26 cellular contexts compared by ENCODE assay signal in genomic region chr17:1323336-1323735, GRCh38. TPM values are rescaled to one million over a fixed set of nuclear protein-coding genes. Genes with fewer than 3 reads are reported as not detected.
DNase-seq lines count a peak whose midpoint lies in the region; ATAC-seq and TF ChIP-seq lines count a peak whose summit lies in the region.
"Had no signal": no experiment of that assay in that cellular context is flagged by ENCODE, and none has a peak within 500 bp of the region (broad histone marks: within the 10 kb centered on the region; RNA-seq: fewer than 3 reads in every experiment).

No MANE protein-coding gene starts in this region.

- CTCF ChIA-PET in WTC11 (lab: Charles Lee) (interaction anchor here (3.2 kb wide), 1 partner anchor 9 kb away, joined by 10 read pairs; no protein-coding TSS in a partner anchor), OCI-LY7 (lab: Charles Lee; ENCODE audit: unreplicated experiment) (no interaction called here), T-cell (lab: Charles Lee) (no interaction called here)

- H3K9ac ChIP-seq in GM23248: no peak overlapping the region

- H3K27me3 Mint-ChIP-seq in WTC11 (ENCODE audit: low read depth): peaks cover 4% of the 10 kb centered on the region; the same call in 1 of the 2 replicates
- peaks cover 29% of the 10 kb centered on the region for H3K27me3 Mint-ChIP-seq in mesothelial cell of epicardium (ENCODE audit: low read depth)
- peaks cover 41% of the 10 kb centered on the region for H3K27me3 Mint-ChIP-seq in stimulated activated naive CD8-positive, alpha-beta T cell treated with anti-CD3 and anti-CD28 coated beads, Interleukin-15, amount 100 ng/mL, for 72 hours
- H3K27me3 Mint-ChIP-seq in T-cell: peaks cover 7 to 21% of the 10 kb centered on the region in 2 donors

- no peak overlapping the region for H3K27ac Mint-ChIP-seq in WTC11
- H3K27ac Mint-ChIP-seq in mesothelial cell of epicardium: no peak overlapping the region
- H3K27ac Mint-ChIP-seq in stimulated activated naive CD8-positive, alpha-beta T cell treated with anti-CD3 and anti-CD28 coated beads, Interleukin-15, amount 100 ng/mL, for 72 hours: no peak overlapping the region
- H3K27ac Mint-ChIP-seq in T-cell: no peak overlapping the region
- H3K27ac Mint-ChIP-seq: activated CD4-positive, alpha-beta memory T cell treated with anti-CD3 and anti-CD28 coated beads, Interleukin-2, amount 10 ng/mL, durations not matched to agents 7 days and 5 days had no signal

- 85% methylated on average over 7 to 19 of the region's 19 CpGs for WGBS in GM23248 (ENCODE audit: low coverage in 1 of 2, low lambda C conversion rate in 2 of 2, missing lambda C conversion rate in 2 of 2), 2 experiments

- no peak overlapping the region for H3K4me3 ChIP-seq in GM23248
- no peak overlapping the region for H3K4me3 ChIP-seq in OCI-LY7 (ENCODE audit: low read depth, low read length, poor library complexity, severe bottlenecking)
- H3K4me3 ChIP-seq: adrenal gland, heart right ventricle, lung, SK-N-MC had no signal

- H3K9me3 ChIP-seq in GM23248 (ENCODE audit: low read depth) (no peaks in the 10 kb centered on the region), OCI-LY7 (ENCODE audit: low read length) (no peaks in the 10 kb centered on the region)
- H3K9me3 ChIP-seq: adrenal gland, heart right ventricle had no signal

- no peaks in the 10 kb centered on the region for H3K4me1 Mint-ChIP-seq in WTC11
- no peaks in the 10 kb centered on the region for H3K4me1 Mint-ChIP-seq in mesothelial cell of epicardium
- no peaks in the 10 kb centered on the region for H3K4me1 Mint-ChIP-seq in stimulated activated naive CD8-positive, alpha-beta T cell treated with anti-CD3 and anti-CD28 coated beads, Interleukin-15, amount 100 ng/mL, for 72 hours
- no peaks in the 10 kb centered on the region for H3K4me1 Mint-ChIP-seq in T-cell
- H3K4me1 Mint-ChIP-seq: activated CD4-positive, alpha-beta memory T cell treated with anti-CD3 and anti-CD28 coated beads, Interleukin-2, amount 10 ng/mL, durations not matched to agents 7 days and 5 days; CD14-positive monocyte had no signal

- in situ Hi-C loops in GM23248 (cut with MboI): no loop called here

- TF ChIP-seq CTCF in 22Rv1 (IDR thresholded peaks at IDR 0.05): no peak
- TF ChIP-seq CTCF in WTC11 (IDR thresholded peaks at IDR 0.05): no peak
- TF ChIP-seq CTCF in mesothelial cell of epicardium (IDR thresholded peaks at IDR 0.05; ENCODE audit: unreplicated experiment): no peak
- TF ChIP-seq CTCF in OCI-LY7 (conservative IDR thresholded peaks at IDR 0.05; ENCODE audit: low read length): no peak

- intact Hi-C loops in OCI-LY7 (cut with micrococcal nuclease; ENCODE audit: unreplicated experiment): no loop called here

- H3K9me3 Mint-ChIP-seq in WTC11 (no peaks in the 10 kb centered on the region), mesothelial cell of epicardium (no peaks in the 10 kb centered on the region), T-cell (no peaks in the 10 kb centered on the region)
- H3K9me3 Mint-ChIP-seq in stimulated activated naive CD8-positive, alpha-beta T cell treated with anti-CD3 and anti-CD28 coated beads, Interleukin-15, amount 100 ng/mL, for 72 hours: no peaks in the 10 kb centered on the region
- H3K9me3 Mint-ChIP-seq: activated CD4-positive, alpha-beta memory T cell treated with anti-CD3 and anti-CD28 coated beads, Interleukin-2, amount 10 ng/mL, durations not matched to agents 7 days and 5 days; CD14-positive monocyte; immature natural killer cell had no signal

- H3K4me1 ChIP-seq in GM23248 (ENCODE audit: insufficient read depth): no peaks in the 10 kb centered on the region
- no peaks in the 10 kb centered on the region for H3K4me1 ChIP-seq in OCI-LY7 (ENCODE audit: insufficient read depth, low read length, poor library complexity, severe bottlenecking)
- H3K4me1 ChIP-seq: adrenal gland had no signal

- no TSS peak for BruUV-seq in OCI-LY7 (replicated peaks; lab: Mats Ljungman, UMichigan)

- ATAC-seq in WTC11 (no peak), T-cell (replicated peaks in 1 of 4) (no peak)
- ATAC-seq in stimulated activated naive CD8-positive, alpha-beta T cell treated with anti-CD3 and anti-CD28 coated beads, Interleukin-15, amount 100 ng/mL, for 72 hours: no peak

- H2AFZ ChIP-seq in GM23248 (no peak overlapping the region), OCI-LY7 (ENCODE audit: low read length) (no peak overlapping the region)

- H3K79me2 ChIP-seq in GM23248 (ENCODE audit: insufficient read depth) (no peaks in the 10 kb centered on the region), OCI-LY7 (ENCODE audit: insufficient read depth, low read depth, low read length) (no peaks in the 10 kb centered on the region)

- peak overlapping the region; percentile 75 for H3K27ac ChIP-seq in 22Rv1
- H3K27ac ChIP-seq in GM23248: no peak overlapping the region
- H3K27ac ChIP-seq in OCI-LY7 (ENCODE audit: low read depth, low read length, poor library complexity, severe bottlenecking): no peak overlapping the region
- H3K27ac ChIP-seq: adrenal gland, heart right ventricle, RWPE1, SK-N-MC had no signal

- H4K20me1 ChIP-seq in GM23248 (ENCODE audit: insufficient read depth) (no peaks in the 10 kb centered on the region), OCI-LY7 (ENCODE audit: insufficient read depth, low read length) (no peaks in the 10 kb centered on the region)

- no peaks in the 10 kb centered on the region for H3K36me3 ChIP-seq in GM23248 (ENCODE audit: low read depth)
- H3K36me3 ChIP-seq in OCI-LY7 (ENCODE audit: insufficient read depth, low read length): no peaks in the 10 kb centered on the region
- H3K36me3 ChIP-seq: adrenal gland, heart right ventricle had no signal

- H3K4me3 Mint-ChIP-seq in WTC11 (no peak overlapping the region), mesothelial cell of epicardium (no peak overlapping the region), T-cell (no peak overlapping the region)
- H3K4me3 Mint-ChIP-seq in stimulated activated naive CD8-positive, alpha-beta T cell treated with anti-CD3 and anti-CD28 coated beads, Interleukin-15, amount 100 ng/mL, for 72 hours: no peak overlapping the region
- H3K4me3 Mint-ChIP-seq: activated CD4-positive, alpha-beta memory T cell treated with anti-CD3 and anti-CD28 coated beads, Interleukin-2, amount 10 ng/mL, durations not matched to agents 7 days and 5 days; CD14-positive monocyte had no signal

- no peaks in the 10 kb centered on the region for H3K36me3 Mint-ChIP-seq in WTC11
- no peaks in the 10 kb centered on the region for H3K36me3 Mint-ChIP-seq in mesothelial cell of epicardium
- H3K36me3 Mint-ChIP-seq in T-cell: no peaks in the 10 kb centered on the region
- H3K36me3 Mint-ChIP-seq: CD14-positive monocyte, immature natural killer cell had no signal

- H3K4me2 ChIP-seq in GM23248 (ENCODE audit: unreplicated experiment) (no peak overlapping the region), OCI-LY7 (ENCODE audit: low read length) (no peak overlapping the region)

- peak; percentile 31 for DNase-seq in GM23248
- DNase-seq in WTC11 (ENCODE audit: low spot score): peak; percentile 35
- DNase-seq in iPS-NIHi11 (ENCODE audit: low spot score): peak; percentile 67
- DNase-seq in mesothelial cell of epicardium (ENCODE audit: low spot score in 2 of 2, unreplicated experiment in 2 of 2): no peak
- DNase-seq in OCI-LY7 (ENCODE audit: low spot score): no peak
- DNase-seq in stimulated activated naive CD8-positive, alpha-beta T cell treated with anti-CD3 and anti-CD28 coated beads, Interleukin-15, amount 100 ng/mL, for 72 hours: no peak
- DNase-seq in T-cell: no peak
- DNase-seq: activated CD4-positive, alpha-beta memory T cell treated with anti-CD3 and anti-CD28 coated beads, Interleukin-2, amount 10 ng/mL, durations not matched to agents 7 days and 5 days; activated gamma-delta T cell; dermis blood vessel endothelial cell; GDM1; heart right ventricle; NCI-H1417; NCI-H2081 treated with DMSO at 0.1 percent for 48 hours; occipital lobe; stimulated activated CD4-positive, alpha-beta T cell treated with anti-CD3 and anti-CD28 coated beads, Interleukin-4, amount 100 ng/mL, for 1 hour; stimulated activated naive CD4-positive, alpha-beta T cell had no signal

- H3F3A ChIP-seq in GM23248 (ENCODE audit: insufficient read depth): no peaks in the 10 kb centered on the region

- H3K9me2 ChIP-seq in GM23248 (ENCODE audit: insufficient read depth) (no peaks in the 10 kb centered on the region), OCI-LY7 (ENCODE audit: insufficient read depth, low read length) (no peaks in the 10 kb centered on the region)

- POLR2A ChIA-PET in WTC11 (lab: Charles Lee): no interaction called here
- POLR2A ChIA-PET in OCI-LY7 (lab: Charles Lee): interaction anchor here (0.7 kb wide), 1 partner anchor 452 kb away, joined by 3 read pairs; no protein-coding TSS in a partner anchor
- POLR2A ChIA-PET in T-cell (lab: Charles Lee): no interaction called here

- no peaks in the 10 kb centered on the region for H3K27me3 ChIP-seq in GM23248 (replicated peaks; ENCODE audit: insufficient read depth)
- H3K27me3 ChIP-seq: adrenal gland, heart right ventricle had no signal

TF ChIP-seq in WTC11, 78 proteins besides CTCF, POLR2A, EP300 and RAD21:
- TF ChIP-seq ESRRA (CRISPR knock-in tag; IDR thresholded peaks at IDR 0.05; ENCODE audit: borderline replicate concordance) (no peak), NR3C1 (CRISPR knock-in tag; conservative IDR thresholded peaks at IDR 0.05; ENCODE audit: low read depth) (no peak)

RNA-seq across cellular contexts. Expression of gene TRARG1, which starts 43.9 kb away (rescaled TPM):
- not detected in 2 replicates for total RNA-seq in GM23248 (2014; rRNA removed; shearing (Covaris generic))
- not detected in 2 replicates for polyA plus RNA-seq in GM23248 (2016; fragmentation: Nextera tagmentation; extraction: Ambion mirVana)
- total RNA-seq in WTC11 (2021) (not detected in 3 replicates), mesothelial cell of epicardium (not detected in 3 replicates), OCI-LY7 (2022) (not detected in 2 replicates), T-cell (not detected)
- not detected in 2 replicates for total RNA-seq in OCI-LY7 (2014; rRNA removed; shearing (Covaris generic))
- total RNA-seq: dermis blood vessel endothelial cell, lung, NCI-H460, occipital lobe had no signal
- polyA plus RNA-seq: CD14-positive monocyte had no signal

RNA-seq across cellular contexts. Expression of gene BHLHA9, which starts 53.1 kb away (rescaled TPM):
- total RNA-seq in GM23248 (2014; rRNA removed; shearing (Covaris generic)): not detected in 2 replicates
- polyA plus RNA-seq in GM23248 (2016; fragmentation: Nextera tagmentation; extraction: Ambion mirVana): not detected in 2 replicates
- total RNA-seq in WTC11 (2021) (0.44 to 0.76 TPM in 2 of 3 replicates, not detected in the other), mesothelial cell of epicardium (not detected in 3 replicates), OCI-LY7 (2022) (not detected in 2 replicates), T-cell (not detected)
- total RNA-seq in OCI-LY7 (2014; rRNA removed; shearing (Covaris generic)): not detected in 2 replicates
- total RNA-seq: activated CD4-positive, alpha-beta memory T cell treated with anti-CD3 and anti-CD28 coated beads, Interleukin-2, amount 10 ng/mL, durations not matched to agents 7 days and 5 days; adrenal gland; dermis blood vessel endothelial cell; lung; NCI-H460; occipital lobe had no signal
- polyA plus RNA-seq: adrenal gland, CD14-positive monocyte, heart right ventricle, immature natural killer cell, lung, thymus had no signal

Comparison
In these comparisons a context has a peak if more than half of its experiments do, and no peak if none do; other contexts are left out.
1. DNase-seq: peak in GM23248 (single experiment), WTC11 (single experiment) and iPS-NIHi11 (single experiment); none in mesothelial cell of epicardium (0 of 2), OCI-LY7 (single experiment), stimulated activated naive CD8-positive, alpha-beta T cell treated with anti-CD3 and anti-CD28 coated beads, Interleukin-15, amount 100 ng/mL, for 72 hours (0 of 2) and T-cell (0 of 34).